Comparison of ENCODE assay signal across 7 cellular contexts in genomic region chr12:13000935-13001724, GRCh38. TPM values are rescaled to one million over a fixed set of nuclear protein-coding genes. Genes with fewer than 3 reads are reported as not detected.
A peak's percentile ranks its signal among the peaks of the same experiment; 100 is the strongest.
DNase-seq lines count a peak whose midpoint lies in the region; ATAC-seq, FAIRE-seq and TF ChIP-seq lines count a peak whose summit lies in the region.

No MANE protein-coding gene starts in this region.

- no peaks in the 10 kb centered on the region for H3F3A ChIP-seq in SU-DHL-6 (ENCODE audit: insufficient read depth)

- no peaks in the 10 kb centered on the region for H3K9me3 ChIP-seq in SU-DHL-6 (ENCODE audit: insufficient read depth, low read length)
- no peaks in the 10 kb centered on the region for H3K9me3 ChIP-seq in astrocyte (ENCODE audit: insufficient read depth, low read depth, low read length)

- no peak for FAIRE-seq in astrocyte (lab: Jason Lieb, UNC)

- H3K27me3 Mint-ChIP-seq in astrocyte (ENCODE audit: low read depth, unreplicated experiment), result peaks cover 3% of the 10 kb centered on the region

- H3K4me1 ChIP-seq in astrocyte (ENCODE audit: insufficient read depth, low read length), result peaks cover 20% of the 10 kb centered on the region

- H3K79me2 ChIP-seq in SU-DHL-6 (ENCODE audit: insufficient read depth, low read length), result no peaks in the 10 kb centered on the region
- H3K79me2 ChIP-seq in astrocyte (ENCODE audit: insufficient read depth, low read length), result peaks cover 13% of the 10 kb centered on the region

- ATAC-seq in left ventricle myocardium superior, result peak; percentile 54

- peak overlapping the region; percentile 97 for H3K4me3 Mint-ChIP-seq in astrocyte (ENCODE audit: unreplicated experiment)

- no peaks in the 10 kb centered on the region for H3K9me2 ChIP-seq in SU-DHL-6 (replicated peaks; ENCODE audit: insufficient read depth, low read length)

- H3K4me1 Mint-ChIP-seq in astrocyte (ENCODE audit: low read depth, unreplicated experiment), result peaks cover 8% of the 10 kb centered on the region

- H3K9ac ChIP-seq in SU-DHL-6 (ENCODE audit: low read length) (no peak overlapping the region), astrocyte (ENCODE audit: low read length) (peak overlapping the region; percentile 90)

- H3K4me2 ChIP-seq in SU-DHL-6 (ENCODE audit: low read depth, low read length, poor library complexity, severe bottlenecking), result peak overlapping the region; percentile 57
- peak overlapping the region; percentile 99 for H3K4me2 ChIP-seq in astrocyte (ENCODE audit: low read length)

- H3K27ac Mint-ChIP-seq in astrocyte (ENCODE audit: unreplicated experiment), result peak overlapping the region; percentile 59

- DNase-seq in GM12865 (ENCODE audit: low read depth) (peak; percentile 22), HS-27A (ENCODE audit: low read depth) (peak; percentile 47), astrocyte (ENCODE audit: low read depth) (peak; percentile 29), left ventricle myocardium superior (peak; percentile 79), pons (ENCODE audit: low spot score) (peak; percentile 49), ureter (ENCODE audit: low spot score) (no peak)

- no peaks in the 10 kb centered on the region for H3K36me3 Mint-ChIP-seq in astrocyte (ENCODE audit: low read depth, unreplicated experiment)

- H3K27ac ChIP-seq in SU-DHL-6 (ENCODE audit: low read depth, low read length), result no peak overlapping the region
- peak overlapping the region; percentile 84 for H3K27ac ChIP-seq in astrocyte (ENCODE audit: low read depth, low read length)

- H3K4me3 ChIP-seq in GM12865 (ENCODE audit: low read depth, low read length) (peak overlapping the region; percentile 40), SU-DHL-6 (ENCODE audit: insufficient read depth, low read length, poor library complexity, severe bottlenecking) (peak overlapping the region; percentile 38), astrocyte (ENCODE audit: insufficient read depth, low read depth, low read length) (peak overlapping the region; percentile 80)

- H4K20me1 ChIP-seq in SU-DHL-6 (ENCODE audit: low read depth, low read length) (no peaks in the 10 kb centered on the region), astrocyte (ENCODE audit: insufficient read depth, low read length) (peaks cover 5% of the 10 kb centered on the region)

- intact Hi-C loops in left ventricle myocardium superior (cut with micrococcal nuclease), result no loop called here

- TF ChIP-seq CTCF in GM12865 (IDR thresholded peaks at IDR 0.05; ENCODE audit: insufficient read depth, low read depth, low read length, missing control alignments), result no peak
- no peak for TF ChIP-seq CTCF in SU-DHL-6 (IDR thresholded peaks at IDR 0.05; ENCODE audit: insufficient read depth, low read length, poor library complexity, severe bottlenecking)
- no peak for TF ChIP-seq CTCF in astrocyte (IDR thresholded peaks at IDR 0.05; ENCODE audit: insufficient read depth, low read depth, low read length)

- H2AFZ ChIP-seq in SU-DHL-6 (ENCODE audit: low read depth, low read length, severe bottlenecking) (no peak overlapping the region), astrocyte (ENCODE audit: low read depth, low read length) (peak overlapping the region; percentile 76)

- H3K27me3 ChIP-seq in SU-DHL-6 (ENCODE audit: low read length), result no peaks in the 10 kb centered on the region
- no peaks in the 10 kb centered on the region for H3K27me3 ChIP-seq in astrocyte (ENCODE audit: insufficient read depth, low read length)

- no peaks in the 10 kb centered on the region for H3K36me3 ChIP-seq in SU-DHL-6 (ENCODE audit: low read length)
- H3K36me3 ChIP-seq in astrocyte (ENCODE audit: insufficient read depth, low read length), result no peaks in the 10 kb centered on the region

- no peaks in the 10 kb centered on the region for H3K9me3 Mint-ChIP-seq in astrocyte (ENCODE audit: unreplicated experiment)

RNA-seq across cellular contexts. Expression of gene HEBP1, which starts 1.1 kb away (rescaled TPM):
- total RNA-seq in astrocyte (27.8 and 28.9 TPM in 2 replicates), left ventricle myocardium superior (68.3 TPM), ureter (57.7 TPM)

RNA-seq across cellular contexts. Expression of gene FAM234B, which starts 43.1 kb away (rescaled TPM):
- 6.2 and 6.3 TPM in 2 replicates for total RNA-seq in astrocyte
- 1.8 TPM for total RNA-seq in left ventricle myocardium superior
- total RNA-seq in ureter, result 24.9 TPM

RNA-seq across cellular contexts. Expression of gene GPRC5D, which starts 49.2 kb away (rescaled TPM):
- total RNA-seq in astrocyte (not detected in 2 replicates), left ventricle myocardium superior (not detected), ureter (0.47 TPM)
